In the genomic region with DNA sequence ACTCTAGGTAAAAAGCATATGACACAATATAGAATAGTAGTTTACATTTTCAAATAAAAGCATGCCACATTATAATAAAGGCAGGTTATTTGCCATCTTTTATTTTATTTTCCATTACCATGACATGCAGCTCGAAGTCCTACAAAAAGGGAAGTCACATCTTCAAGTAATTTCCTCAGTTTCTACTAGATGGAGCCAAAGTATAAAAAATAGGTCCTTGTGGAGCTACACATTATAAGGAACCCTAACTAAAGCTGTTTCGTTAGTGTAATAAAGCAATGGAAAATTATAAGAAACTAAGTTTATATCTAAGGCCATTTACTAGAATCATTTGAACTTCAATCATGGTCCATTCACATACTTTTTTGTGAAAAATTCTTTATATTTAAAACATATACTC, we compare ENCODE assay signal across 10 cellular contexts.
A peak's percentile ranks its signal among the peaks of the same experiment; 100 is the strongest.
DNase-seq lines count a peak whose midpoint lies in the region; ATAC-seq, FAIRE-seq and TF ChIP-seq lines count a peak whose summit lies in the region.
"Had no signal": no experiment of that assay in that cellular context is flagged by ENCODE, and none has a peak within 500 bp of the region (broad histone marks: within the 10 kb centered on the region; RNA-seq: fewer than 3 reads in every experiment).

No MANE protein-coding gene starts in this region.

- CTCF ChIA-PET in HepG2 (lab: Yijun Ruan, JAX; ENCODE audit: low intra/inter-chr PET ratio, low total read pairs) = no interaction called here
- CTCF ChIA-PET in endothelial cell of umbilical vein (lab: Charles Lee) = interaction anchor here (0.6 to 6.4 kb wide), 30 partner anchors 9 to 1963 kb away, joined by 3 to 69 read pairs (median 4); a partner anchor contains a TSS

- H3K4me3 ChIP-seq in HepG2 (replicated peaks in 1 of 3; ENCODE audit: insufficient read depth in 1 of 3, low read depth in 2 of 3, low read length in 3 of 3) = no peak overlapping the region
- no peak overlapping the region for H3K4me3 ChIP-seq in right lobe of liver
- H3K4me3 ChIP-seq in NT2/D1 (ENCODE audit: insufficient read length, low read depth) = no peak overlapping the region
- no peak overlapping the region for H3K4me3 ChIP-seq in endothelial cell of umbilical vein (replicated peaks in 1 of 3; ENCODE audit: insufficient read depth in 1 of 3, low read depth in 1 of 3, low read length in 3 of 3)
- H3K4me3 ChIP-seq: BLaER1 treated with 17β-estradiol and CSF1 and Interleukin-3, amounts not matched to agents 10 nM and 100 nM had no signal

- H4K20me1 ChIP-seq in HepG2 (ENCODE audit: insufficient read depth, low read length) (no peaks in the 10 kb centered on the region), endothelial cell of umbilical vein (replicated peaks; ENCODE audit: control insufficient read depth, extremely low read depth, insufficient read depth, low read length) (no peaks in the 10 kb centered on the region)
- H4K20me1 ChIP-seq: BLaER1 treated with 17β-estradiol and CSF1 and Interleukin-3, amounts not matched to agents 10 nM and 100 nM had no signal

- H3K4me1 ChIP-seq in HepG2 (ENCODE audit: insufficient read depth, low read length) (no peaks in the 10 kb centered on the region), right lobe of liver (no peaks in the 10 kb centered on the region), NT2/D1 (ENCODE audit: insufficient read depth, insufficient read length) (no peaks in the 10 kb centered on the region), endothelial cell of umbilical vein (ENCODE audit: control insufficient read depth, extremely low read depth, insufficient read depth, low read length) (peaks cover 7% of the 10 kb centered on the region)

- TF ChIP-seq CTCF in HepG2 (CRISPR knock-in tag; IDR thresholded peaks at IDR 0.05) (peak; percentile 31), right lobe of liver (IDR thresholded peaks at IDR 0.05) (peak in 1 of 4 donors; percentile 15), endothelial cell of umbilical vein (IDR thresholded peaks at IDR 0.05; ENCODE audit: extremely low read depth in 1 of 2, insufficient read depth in 1 of 2, low read depth in 1 of 2, low read length in 2 of 2) (peak in 1 of 2 donors; percentile 15)

- H3K27ac ChIP-seq in HepG2 (ENCODE audit: extremely low read length, insufficient read depth, low read length) (no peak overlapping the region), right lobe of liver (no peak overlapping the region), endothelial cell of umbilical vein (ENCODE audit: insufficient read depth, low read depth, low read length) (no peak overlapping the region)
- H3K27ac ChIP-seq: BLaER1 treated with 17β-estradiol and CSF1 and Interleukin-3, amounts not matched to agents 10 nM and 100 nM had no signal

- TF ChIP-seq POLR2A in HepG2 (IDR thresholded peaks at IDR 0.05; ENCODE audit: insufficient read depth in 1 of 2, low read depth in 2 of 2, low read length in 2 of 2) = no peak
- TF ChIP-seq POLR2A in right lobe of liver (IDR thresholded peaks at IDR 0.05) = no peak
- TF ChIP-seq POLR2A in endothelial cell of umbilical vein (IDR thresholded peaks at IDR 0.05; ENCODE audit: low read depth, low read length) = no peak

- no TSS peak for BruUV-seq in HepG2 (replicated peaks; lab: Mats Ljungman, UMichigan)
- BruUV-seq in endothelial cell of umbilical vein (replicated peaks; lab: Mats Ljungman, UMichigan) = no TSS peak

- no peak for DNase-seq in HepG2 (ENCODE audit: low spot score)
- DNase-seq in right lobe of liver = no peak
- peak; percentile 13 for DNase-seq in NT2/D1 (ENCODE audit: low read depth, low spot score)
- DNase-seq in endothelial cell of umbilical vein (ENCODE audit: low read depth, low spot score) = peak; percentile 61
- DNase-seq in GDM1 (lab: John Stamatoyannopoulos, UW) = no peak
- DNase-seq in GM03348 (ENCODE audit: low spot score) = no peak
- no peak for DNase-seq in COLO829 (ENCODE audit: low spot score)
- DNase-seq: activated CD4-positive, alpha-beta T cell treated with anti-CD3 and anti-CD28 coated beads, Interleukin-2, amount 10 ng/mL, durations not matched to agents 24 days and 14 days had no signal

- H3K27me3 Mint-ChIP-seq in activated T-helper 17 cell treated with anti-CD3 and anti-CD28 coated beads, Interleukin-2, amount 50 U/mL, for 72 hours = peaks cover 3% of the 10 kb centered on the region
- H3K27me3 Mint-ChIP-seq: activated CD4-positive, alpha-beta T cell treated with anti-CD3 and anti-CD28 coated beads, Interleukin-2, amount 10 ng/mL, durations not matched to agents 24 days and 14 days had no signal

- H3K4me2 ChIP-seq in HepG2 (ENCODE audit: low read depth, low read length) (no peak overlapping the region), endothelial cell of umbilical vein (ENCODE audit: insufficient read depth, low read length) (no peak overlapping the region)
- H3K4me2 ChIP-seq: BLaER1 treated with 17β-estradiol and CSF1 and Interleukin-3, amounts not matched to agents 10 nM and 100 nM had no signal

- no peak overlapping the region for H3K4me3 Mint-ChIP-seq in activated T-helper 17 cell treated with anti-CD3 and anti-CD28 coated beads, Interleukin-2, amount 50 U/mL, for 72 hours
- H3K4me3 Mint-ChIP-seq: activated CD4-positive, alpha-beta T cell treated with anti-CD3 and anti-CD28 coated beads, Interleukin-2, amount 10 ng/mL, durations not matched to agents 24 days and 14 days had no signal

- peaks cover 8% of the 10 kb centered on the region for H3K4me1 Mint-ChIP-seq in activated T-helper 17 cell treated with anti-CD3 and anti-CD28 coated beads, Interleukin-2, amount 50 U/mL, for 72 hours

- H3K27me3 ChIP-seq in HepG2 (ENCODE audit: control insufficient read depth in 1 of 2, insufficient read depth in 2 of 2, low read length in 2 of 2) (no peaks in the 10 kb centered on the region), right lobe of liver (no peaks in the 10 kb centered on the region), NT2/D1 (ENCODE audit: insufficient read depth, insufficient read length) (no peaks in the 10 kb centered on the region), endothelial cell of umbilical vein (ENCODE audit: control insufficient read depth in 2 of 2, insufficient read depth in 2 of 2, low read length in 2 of 2) (no peaks in the 10 kb centered on the region)
- H3K27me3 ChIP-seq: BLaER1 treated with 17β-estradiol and CSF1 and Interleukin-3, amounts not matched to agents 10 nM and 100 nM had no signal

- H3K79me2 ChIP-seq in HepG2 (ENCODE audit: insufficient read depth, low read length) (no peaks in the 10 kb centered on the region), endothelial cell of umbilical vein (ENCODE audit: control insufficient read depth, insufficient read depth, low read length) (no peaks in the 10 kb centered on the region)

- H2AFZ ChIP-seq in HepG2 (ENCODE audit: low read length) (no peak overlapping the region), endothelial cell of umbilical vein (ENCODE audit: low read depth, low read length) (no peak overlapping the region)

- no peaks in the 10 kb centered on the region for H3K9me3 ChIP-seq in HepG2 (ENCODE audit: low read length)
- H3K9me3 ChIP-seq in right lobe of liver = no peaks in the 10 kb centered on the region
- no peaks in the 10 kb centered on the region for H3K9me3 ChIP-seq in NT2/D1 (ENCODE audit: insufficient read depth, low read length)
- H3K9me3 ChIP-seq in endothelial cell of umbilical vein (replicated peaks; ENCODE audit: control insufficient read depth, insufficient read depth, low read length) = no peaks in the 10 kb centered on the region
- H3K9me3 ChIP-seq: BLaER1 treated with 17β-estradiol and CSF1 and Interleukin-3, amounts not matched to agents 10 nM and 100 nM had no signal

- no peak for TF ChIP-seq RAD21 in HepG2 (CRISPR knock-in tag; IDR thresholded peaks at IDR 0.05)

- no peak for ATAC-seq in HepG2
- ATAC-seq in right lobe of liver = no peak
- no peak for ATAC-seq in activated T-helper 17 cell treated with anti-CD3 and anti-CD28 coated beads, Interleukin-2, amount 50 U/mL, for 72 hours (replicated peaks)

- no peaks in the 10 kb centered on the region for H3K9me3 Mint-ChIP-seq in activated T-helper 17 cell treated with anti-CD3 and anti-CD28 coated beads, Interleukin-2, amount 50 U/mL, for 72 hours
- H3K9me3 Mint-ChIP-seq: activated CD4-positive, alpha-beta T cell treated with anti-CD3 and anti-CD28 coated beads, Interleukin-2, amount 10 ng/mL, durations not matched to agents 24 days and 14 days had no signal

- no peaks in the 10 kb centered on the region for H3K36me3 ChIP-seq in HepG2 (replicated peaks in 1 of 2; ENCODE audit: control insufficient read depth in 1 of 2, insufficient read depth in 2 of 2, low read length in 2 of 2)
- no peaks in the 10 kb centered on the region for H3K36me3 ChIP-seq in right lobe of liver
- no peaks in the 10 kb centered on the region for H3K36me3 ChIP-seq in NT2/D1 (ENCODE audit: insufficient read depth, insufficient read length, low read length)
- H3K36me3 ChIP-seq in endothelial cell of umbilical vein (ENCODE audit: control insufficient read depth in 2 of 2, extremely low read depth in 1 of 2, insufficient read depth in 2 of 2, low read length in 2 of 2) = no peaks in the 10 kb centered on the region
- H3K36me3 ChIP-seq: BLaER1 treated with 17β-estradiol and CSF1 and Interleukin-3, amounts not matched to agents 10 nM and 100 nM had no signal

- POLR2A ChIA-PET in HepG2 (lab: Yijun Ruan, JAX) = no interaction called here
- POLR2A ChIA-PET in endothelial cell of umbilical vein (lab: Charles Lee) = no interaction called here

- no peak for TF ChIP-seq EP300 in HepG2 (IDR thresholded peaks at IDR 0.05; ENCODE audit: low read depth in 2 of 2, low read length in 2 of 2)
- TF ChIP-seq EP300 in HepG2 (CRISPR knock-in tag; IDR thresholded peaks at IDR 0.05; ENCODE audit: borderline replicate concordance) = no peak

- FAIRE-seq in HepG2 (lab: Jason Lieb, UNC) (no peak), endothelial cell of umbilical vein (lab: Jason Lieb, UNC) (no peak)

- dilution Hi-C loops in endothelial cell of umbilical vein (cut with MboI; ENCODE audit: extremely low pct_ligation_motif_present, low sequenced_read_pairs) = no loop called here

- H3K27ac Mint-ChIP-seq in activated T-helper 17 cell treated with anti-CD3 and anti-CD28 coated beads, Interleukin-2, amount 50 U/mL, for 72 hours = no peak overlapping the region
- H3K27ac Mint-ChIP-seq: activated CD4-positive, alpha-beta T cell treated with anti-CD3 and anti-CD28 coated beads, Interleukin-2, amount 10 ng/mL, durations not matched to agents 24 days and 14 days had no signal

- in situ Hi-C loops in HepG2 (cut with HindIII; ENCODE audit: extremely low pct_ligation_motif_present, low pct_unique_long_range_greater_than_20kb) = loop anchor here (10.0 kb wide), 1 partner anchor 1822 kb away; no protein-coding TSS in a partner anchor

- intact Hi-C loops in HepG2 (cut with micrococcal nuclease; ENCODE audit: unreplicated experiment) (loop anchor here (10.0 kb wide), 1 partner anchor 1962 kb away; no protein-coding TSS in a partner anchor), right lobe of liver (cut with DNase I) (loop anchor here in 1 of 2 donors (10.0 kb wide), 1 partner anchor 1822 kb away; no protein-coding TSS in a partner anchor), endothelial cell of umbilical vein (cut with micrococcal nuclease) (loop anchor here (1.0 to 10.0 kb wide), 4 partner anchors 822 to 1954 kb away; a partner anchor contains a TSS)

- H3K9ac ChIP-seq in HepG2 (ENCODE audit: insufficient read depth, low read depth, low read length) (no peak overlapping the region), NT2/D1 (ENCODE audit: insufficient read length, low read depth) (no peak overlapping the region), endothelial cell of umbilical vein (replicated peaks; ENCODE audit: extremely low read depth, insufficient read depth, low read length) (no peak overlapping the region)
- H3K9ac ChIP-seq: BLaER1 treated with 17β-estradiol and CSF1 and Interleukin-3, amounts not matched to agents 10 nM and 100 nM had no signal

- no peaks in the 10 kb centered on the region for H3K9me1 ChIP-seq in endothelial cell of umbilical vein (replicated peaks; ENCODE audit: control insufficient read depth, extremely low read depth, insufficient read depth, low read length)

- H3K36me3 Mint-ChIP-seq in activated T-helper 17 cell treated with anti-CD3 and anti-CD28 coated beads, Interleukin-2, amount 50 U/mL, for 72 hours (ENCODE audit: low read depth) = no peaks in the 10 kb centered on the region

- 0% methylated on average over 2 of the region's 2 CpGs for WGBS in HepG2 (ENCODE audit: low lambda C conversion rate)
- 18% methylated on average over 2 of the region's 2 CpGs for WGBS in right lobe of liver (ENCODE audit: insufficient coverage, low coverage, low lambda C conversion rate, missing lambda C conversion rate)

Comparison
In these comparisons a context has a peak if more than half of its experiments do, and no peak if none do; other contexts are left out.
1. DNase-seq: peak in NT2/D1 (single experiment) and endothelial cell of umbilical vein (single experiment); none in HepG2 (single experiment), right lobe of liver (0 of 3), GDM1 (single experiment), GM03348 (single experiment) and COLO829 (single experiment).